8 cellular contexts compared by ENCODE assay signal in genomic region chr3:153291052-153291689, GRCh38.
DNase-seq lines count a peak whose midpoint lies in the region; ATAC-seq lines count a peak whose summit lies in the region.

No MANE protein-coding gene starts in this region.

- ATAC-seq in HG02798 (IDR thresholded peaks at IDR 0.05; ENCODE audit: poor library complexity, unreplicated experiment) (peak; percentile 58), T-helper 17 cell (peak; percentile 69), GM18873 (IDR thresholded peaks at IDR 0.05; ENCODE audit: low FRiP score, unreplicated experiment) (no peak), HG02571 (IDR thresholded peaks at IDR 0.05; ENCODE audit: unreplicated experiment) (no peak)

- no peaks in the 10 kb centered on the region for H3K27me3 Mint-ChIP-seq in T-helper 17 cell

- peak overlapping the region; percentile 16 for H3K27ac Mint-ChIP-seq in T-helper 17 cell

- H3K9me3 ChIP-seq in T-helper 17 cell (ENCODE audit: control insufficient read depth, low read length, poor library complexity, severe bottlenecking) = no peaks in the 10 kb centered on the region
- H3K9me3 ChIP-seq in effector memory CD4-positive, alpha-beta T cell (ENCODE audit: control insufficient read depth, low read length) = no peaks in the 10 kb centered on the region

- no peak overlapping the region for H3K4me3 ChIP-seq in effector memory CD4-positive, alpha-beta T cell (ENCODE audit: insufficient read depth, low read depth, low read length, poor library complexity, severe bottlenecking)

- DNase-seq in GF-D8 (lab: John Stamatoyannopoulos, UW) (peak; percentile 4), T-helper 17 cell (no peak), iPS DF 4.7 (ENCODE audit: extremely low read depth, low spot score) (peak; percentile 9), germinal center (ENCODE audit: low spot score) (no peak)
- DNase-seq in effector memory CD4-positive, alpha-beta T cell = no peak

- peaks cover 32% of the 10 kb centered on the region for H3K4me1 Mint-ChIP-seq in T-helper 17 cell

- peaks cover 2% of the 10 kb centered on the region for H3K36me3 Mint-ChIP-seq in T-helper 17 cell (ENCODE audit: low read depth)

- peaks cover 9% of the 10 kb centered on the region for H3K4me1 ChIP-seq in effector memory CD4-positive, alpha-beta T cell (ENCODE audit: control insufficient read depth, insufficient read depth, low read length, poor library complexity, severe bottlenecking)

- H3K4me3 Mint-ChIP-seq in T-helper 17 cell = peak overlapping the region; percentile 9

- no peak overlapping the region for H3K27ac ChIP-seq in effector memory CD4-positive, alpha-beta T cell (ENCODE audit: insufficient read depth, low read length, poor library complexity, severe bottlenecking)

- no peaks in the 10 kb centered on the region for H3K36me3 ChIP-seq in effector memory CD4-positive, alpha-beta T cell (ENCODE audit: control insufficient read depth, insufficient read depth, low read length)

- H3K27me3 ChIP-seq in effector memory CD4-positive, alpha-beta T cell (replicated peaks; ENCODE audit: control insufficient read depth, insufficient read depth, low read length, poor library complexity, severe bottlenecking) = no peaks in the 10 kb centered on the region

Comparison
In these comparisons a context has a peak if more than half of its experiments do, and no peak if none do; other contexts are left out.
1. DNase-seq: peak in GF-D8 (single experiment) and iPS DF 4.7 (single experiment); none in T-helper 17 cell (0 of 3), germinal center (single experiment) and effector memory CD4-positive, alpha-beta T cell (0 of 3).
2. ATAC-seq: peak in HG02798 (single experiment) and T-helper 17 cell (single experiment); none in GM18873 (single experiment) and HG02571 (single experiment).